Comparison of ENCODE assay signal across 9 cellular contexts in genomic region chrX:154094833-154095232, GRCh38. TPM values are rescaled to one million over a fixed set of nuclear protein-coding genes. Genes with fewer than 3 reads are reported as not detected.
DNase-seq lines count a peak whose midpoint lies in the region; ATAC-seq and TF ChIP-seq lines count a peak whose summit lies in the region.
"Had no signal": no experiment of that assay in that cellular context is flagged by ENCODE, and none has a peak within 500 bp of the region (broad histone marks: within the 10 kb centered on the region; RNA-seq: fewer than 3 reads in every experiment).

No MANE protein-coding gene starts in this region.

- H2BK5ac ChIP-seq in neuronal stem cell (ENCODE audit: low read length) = no peak overlapping the region

- no peak overlapping the region for H2BK12ac ChIP-seq in neuronal stem cell (ENCODE audit: low read length)

- H4K20me1 ChIP-seq in OCI-LY7 (ENCODE audit: insufficient read depth, low read length) = peaks cover 14% of the 10 kb centered on the region

- no peak overlapping the region for H3K14ac ChIP-seq in neuronal stem cell (ENCODE audit: low read length)

- peaks cover 43% of the 10 kb centered on the region for H3K36me3 Mint-ChIP-seq in Calu3 (ENCODE audit: insufficient read depth, unreplicated experiment)

- no peaks in the 10 kb centered on the region for H3K9me2 ChIP-seq in OCI-LY7 (ENCODE audit: insufficient read depth, low read length)

- H2AK5ac ChIP-seq in neuronal stem cell (ENCODE audit: low read depth, low read length) = no peak overlapping the region

- peak overlapping the region; percentile 42 for H3K27ac Mint-ChIP-seq in Calu3 (ENCODE audit: unreplicated experiment)

- peaks cover 49% of the 10 kb centered on the region for H3K4me1 ChIP-seq in OCI-LY7 (ENCODE audit: insufficient read depth, low read length, poor library complexity, severe bottlenecking)
- H3K4me1 ChIP-seq in effector memory CD4-positive, alpha-beta T cell (ENCODE audit: control insufficient read depth, insufficient read depth, low read length, poor library complexity, severe bottlenecking) = peaks cover 33% of the 10 kb centered on the region
- peaks cover 3 to 17% of the 10 kb centered on the region in 2 donors for H3K4me1 ChIP-seq in neuronal stem cell (ENCODE audit: control insufficient read depth in 2 of 2, insufficient read depth in 1 of 2, low read depth in 1 of 2, low read length in 2 of 2)

- H3K4me2 ChIP-seq in OCI-LY7 (ENCODE audit: low read length) (peak overlapping the region; percentile 89), neuronal stem cell (ENCODE audit: insufficient read depth, low read length, poor library complexity, severe bottlenecking) (peak overlapping the region; percentile 13)

- no peak overlapping the region for H4K8ac ChIP-seq in neuronal stem cell (ENCODE audit: low read depth, low read length)

- no CpG with 5 or more reads among the region's 6 CpGs for WGBS in neuronal stem cell (ENCODE audit: extremely low coverage in 2 of 2, insufficient read length in 2 of 2, insufficient replicate concordance in 1 of 2), 2 donors

- in situ Hi-C loops in brain microvascular endothelial cell (cut with HindIII; ENCODE audit: low pct_ligation_motif_present, low sequenced_read_pairs) = no loop called here

- no peak overlapping the region for H2BK15ac ChIP-seq in neuronal stem cell (ENCODE audit: low read length)

- DNase-seq in Calu3 (no peak), OCI-LY7 (ENCODE audit: low spot score) (no peak), neuronal stem cell (ENCODE audit: low spot score) (no peak), NCI-H82 treated with DMSO at 0.1 percent for 48 hours (lab: John Stamatoyannopoulos, UW; ENCODE audit: unreplicated experiment) (no peak), sciatic nerve (ENCODE audit: low spot score) (no peak), NCI-H1048 (lab: John Stamatoyannopoulos, UW) (no peak), brain microvascular endothelial cell (no peak)
- no peak for DNase-seq in effector memory CD4-positive, alpha-beta T cell

- H2AFZ ChIP-seq in OCI-LY7 (ENCODE audit: low read length) (no peak overlapping the region), neuronal stem cell (ENCODE audit: low read length) (no peak overlapping the region)

- BruUV-seq in Calu3 (replicated peaks; lab: Mats Ljungman, UMichigan) (no TSS peak), OCI-LY7 (replicated peaks; lab: Mats Ljungman, UMichigan) (no TSS peak)

- H3K4me3 Mint-ChIP-seq in Calu3 (ENCODE audit: low read depth, unreplicated experiment) = peak overlapping the region; percentile 88

- peaks cover 2% of the 10 kb centered on the region for H3K79me1 ChIP-seq in neuronal stem cell (ENCODE audit: low read depth, low read length)

- no peak overlapping the region for H2BK120ac ChIP-seq in neuronal stem cell (ENCODE audit: low read depth, low read length)

- peaks cover 26% of the 10 kb centered on the region for H3K36me3 ChIP-seq in OCI-LY7 (ENCODE audit: insufficient read depth, low read length)
- H3K36me3 ChIP-seq in effector memory CD4-positive, alpha-beta T cell (ENCODE audit: control insufficient read depth, insufficient read depth, low read length) = peaks cover 6% of the 10 kb centered on the region
- H3K36me3 ChIP-seq in neuronal stem cell (replicated peaks in 1 of 2; ENCODE audit: control insufficient read depth in 2 of 2, insufficient read depth in 2 of 2, low read length in 2 of 2) = peaks cover 0 to 19% of the 10 kb centered on the region in 2 donors
- H3K36me3 ChIP-seq in brain microvascular endothelial cell (replicated peaks) = no peaks in the 10 kb centered on the region

- peaks cover 30% of the 10 kb centered on the region for H3K4me1 Mint-ChIP-seq in Calu3 (ENCODE audit: low read depth, unreplicated experiment)

- no peaks in the 10 kb centered on the region for H3K27me3 Mint-ChIP-seq in Calu3 (ENCODE audit: unreplicated experiment)

- H3K9me3 ChIP-seq in OCI-LY7 (ENCODE audit: low read length) (no peaks in the 10 kb centered on the region), neuronal stem cell (replicated peaks in 1 of 2; ENCODE audit: control insufficient read depth in 2 of 2, insufficient read depth in 1 of 2, low read depth in 1 of 2, low read length in 2 of 2) (no peaks in the 10 kb centered on the region)
- H3K9me3 ChIP-seq in effector memory CD4-positive, alpha-beta T cell (ENCODE audit: control insufficient read depth, low read length) = no peaks in the 10 kb centered on the region

- H3K79me2 ChIP-seq in OCI-LY7 (ENCODE audit: insufficient read depth, low read depth, low read length) = peaks cover 69% of the 10 kb centered on the region

- H3K4me3 ChIP-seq in OCI-LY7 (ENCODE audit: low read depth, low read length, poor library complexity, severe bottlenecking) = peak overlapping the region; percentile 18
- H3K4me3 ChIP-seq in effector memory CD4-positive, alpha-beta T cell (ENCODE audit: insufficient read depth, low read depth, low read length, poor library complexity, severe bottlenecking) = peak overlapping the region; percentile 86
- H3K4me3 ChIP-seq in neuronal stem cell (ENCODE audit: low read length in 2 of 2) = no peak overlapping the region
- no peak overlapping the region for H3K4me3 ChIP-seq in brain microvascular endothelial cell (ENCODE audit: low read depth, low read length)

- no peak overlapping the region for H3K4ac ChIP-seq in neuronal stem cell (ENCODE audit: low read length)

- no peaks in the 10 kb centered on the region for H3K9me3 Mint-ChIP-seq in Calu3 (ENCODE audit: low read depth, unreplicated experiment)

- H3K9ac ChIP-seq in neuronal stem cell (ENCODE audit: low read depth, low read length, poor library complexity) = no peak overlapping the region

- no peak overlapping the region for H3K18ac ChIP-seq in neuronal stem cell (ENCODE audit: low read length)

- no peak for ATAC-seq in sciatic nerve

- TF ChIP-seq CTCF in Calu3 (IDR thresholded peaks at IDR 0.05; ENCODE audit: unreplicated experiment) (no peak), OCI-LY7 (conservative IDR thresholded peaks at IDR 0.05; ENCODE audit: low read length) (no peak), brain microvascular endothelial cell (IDR thresholded peaks at IDR 0.05; ENCODE audit: low read depth, low read length, missing control alignments) (no peak)

- H4K91ac ChIP-seq in neuronal stem cell (ENCODE audit: low read depth, low read length, poor library complexity) = no peak overlapping the region

- intact Hi-C loops in Calu3 (cut with micrococcal nuclease; ENCODE audit: unreplicated experiment) (no loop called here), OCI-LY7 (cut with micrococcal nuclease; ENCODE audit: unreplicated experiment) (no loop called here), sciatic nerve (cut with DNase I) (no loop called here)

- CTCF ChIA-PET in Calu3 (lab: Charles Lee) (interaction anchor here (0.6 to 0.9 kb wide), 2 partner anchors 21 to 274 kb away, joined by 5 to 6 read pairs; no protein-coding TSS in a partner anchor), OCI-LY7 (lab: Charles Lee; ENCODE audit: unreplicated experiment) (no interaction called here)

- no peak overlapping the region for H3K27ac ChIP-seq in OCI-LY7 (ENCODE audit: low read depth, low read length, poor library complexity, severe bottlenecking)
- peak overlapping the region; percentile 37 for H3K27ac ChIP-seq in effector memory CD4-positive, alpha-beta T cell (ENCODE audit: insufficient read depth, low read length, poor library complexity, severe bottlenecking)
- H3K27ac ChIP-seq in neuronal stem cell (replicated peaks; ENCODE audit: low read length) = no peak overlapping the region
- no peak overlapping the region for H3K27ac ChIP-seq in brain microvascular endothelial cell

- H3K23ac ChIP-seq in neuronal stem cell (ENCODE audit: low read depth, low read length, poor library complexity) = no peak overlapping the region

- POLR2A ChIA-PET in OCI-LY7 (lab: Charles Lee) = interaction anchor here (0.6 to 1.2 kb wide), 2 partner anchors 24 to 301 kb away, joined by 3 read pairs; partner anchors contain the start of gene IDH3G

- no peaks in the 10 kb centered on the region for H3K27me3 ChIP-seq in effector memory CD4-positive, alpha-beta T cell (replicated peaks; ENCODE audit: control insufficient read depth, insufficient read depth, low read length, poor library complexity, severe bottlenecking)
- H3K27me3 ChIP-seq in neuronal stem cell (ENCODE audit: control insufficient read depth in 3 of 3, insufficient read depth in 3 of 3, low read depth in 1 of 3, low read length in 3 of 3) = peaks cover 0 to 7% (median 0%) of the 10 kb centered on the region in 3 experiments
- no peaks in the 10 kb centered on the region for H3K27me3 ChIP-seq in brain microvascular endothelial cell (replicated peaks)

RNA-seq across cellular contexts. Expression of gene MECP2, which starts 2.7 kb away (rescaled TPM):
- total RNA-seq in Calu3 (2022) = 64.3 and 69.9 TPM in 2 replicates
- 31.2 and 45.8 TPM in 2 replicates for total RNA-seq in OCI-LY7 (2014; rRNA removed; shearing (Covaris generic))
- total RNA-seq in OCI-LY7 (2022) = 48.6 and 50.2 TPM in 2 replicates
- 22.8 TPM for polyA plus RNA-seq in neuronal stem cell (2013, experiment 1 of 2)
- polyA plus RNA-seq in neuronal stem cell (2013, experiment 2 of 2) = 23.1 TPM
- 85.6 TPM for total RNA-seq in sciatic nerve

RNA-seq across cellular contexts. Expression of gene OPN1LW, which starts 49.2 kb away (rescaled TPM):
- total RNA-seq in Calu3 (2022) = not detected in 2 replicates
- not detected in 2 replicates for total RNA-seq in OCI-LY7 (2014; rRNA removed; shearing (Covaris generic))
- not detected in 2 replicates for total RNA-seq in OCI-LY7 (2022)
- polyA plus RNA-seq in neuronal stem cell (2013, experiment 1 of 2) = not detected
- polyA plus RNA-seq in neuronal stem cell (2013, experiment 2 of 2) = not detected
- total RNA-seq in sciatic nerve = not detected
- total RNA-seq: pulmonary artery endothelial cell had no signal

Comparison
In these comparisons a context has a peak if more than half of its experiments do, and no peak if none do; other contexts are left out.
1. H3K4me3 ChIP-seq: peak in OCI-LY7 (single experiment) and effector memory CD4-positive, alpha-beta T cell (single experiment); none in neuronal stem cell (0 of 2) and brain microvascular endothelial cell (single experiment).